ENCODE assay signal across 11 cellular contexts in genomic region chr16:62036101-62036806, GRCh38. TPM values are rescaled to one million over a fixed set of nuclear protein-coding genes. Genes with fewer than 3 reads are reported as not detected.
DNase-seq lines count a peak whose midpoint lies in the region; ATAC-seq, FAIRE-seq and TF ChIP-seq lines count a peak whose summit lies in the region.
"Had no signal": no experiment of that assay in that cellular context is flagged by ENCODE, and none has a peak within 500 bp of the region (broad histone marks: within the 10 kb centered on the region; RNA-seq: fewer than 3 reads in every experiment).

TSS of gene CDH8 (minus strand) at chr16:62036438. CDS start at chr16:62021403, 15,035 bp downstream.

- H3K4me1 Mint-ChIP-seq in astrocyte (ENCODE audit: low read depth, unreplicated experiment): peaks cover 20% of the 10 kb centered on the region

- no peak for ATAC-seq in GM19455 (IDR thresholded peaks at IDR 0.05; ENCODE audit: unreplicated experiment)

- TF ChIP-seq CTCF in astrocyte (IDR thresholded peaks at IDR 0.05; ENCODE audit: insufficient read depth, low read depth, low read length) (no peak), spleen (IDR thresholded peaks at IDR 0.05 in 8 of 11, conservative IDR thresholded peaks at IDR 0.05 in 3 of 11) (no peak)

- H3K4me3 ChIP-seq in astrocyte (ENCODE audit: insufficient read depth, low read depth, low read length): peak within 1 kb of the TSS; percentile 57
- peak within 1 kb of the TSS in 3 of 8 donors; percentile 13 to 45 (median 17) for H3K4me3 ChIP-seq in spleen
- H3K4me3 ChIP-seq: SJCRH30 had no signal

- H3K27me3 ChIP-seq in astrocyte (ENCODE audit: insufficient read depth, low read length) (peaks cover 48% of the 10 kb centered on the region), spleen (replicated peaks in 1 of 7) (peaks cover 0 to 69% (median 30%) of the 10 kb centered on the region in 7 donors)

- H3K4me3 Mint-ChIP-seq in astrocyte (ENCODE audit: unreplicated experiment): peak within 1 kb of the TSS; percentile 91
- H3K4me3 Mint-ChIP-seq: activated T-cell treated with anti-CD3 and anti-CD28 coated beads, Interleukin-2, amount 50 U/mL, for 24 hours had no signal

- no peaks in the 10 kb centered on the region for H4K20me1 ChIP-seq in astrocyte (ENCODE audit: insufficient read depth, low read length)

- no peaks in the 10 kb centered on the region for H3K79me2 ChIP-seq in astrocyte (ENCODE audit: insufficient read depth, low read length)

- H3K9ac ChIP-seq in astrocyte (ENCODE audit: low read length): peak within 1 kb of the TSS; percentile 13

- intact Hi-C loops in spleen (cut with DNase I; ENCODE audit: low total_unique reads): no loop called here

- no peaks in the 10 kb centered on the region for H3K36me3 Mint-ChIP-seq in astrocyte (ENCODE audit: low read depth, unreplicated experiment)

- DNase-seq in M059J (ENCODE audit: low read depth) (peak; percentile 20), astrocyte (ENCODE audit: low read depth) (peak; percentile 12), islet precursor cell (peak; percentile 85), spleen (peak; percentile 61), SKM-1 treated with dmso at 0.1 percent for 144 hours (lab: John Stamatoyannopoulos, UW; ENCODE audit: unreplicated experiment) (no peak)
- no peak for DNase-seq in stimulated activated CD4-positive, alpha-beta T cell treated with anti-CD3 and anti-CD28 coated beads, Interleukin-4, amount 100 ng/mL, for 24 hours
- DNase-seq: activated T-cell treated with anti-CD3 and anti-CD28 coated beads, Interleukin-2, amount 50 U/mL, for 24 hours; HCEC 1CT; SJCRH30 had no signal

- H3K27ac Mint-ChIP-seq in astrocyte (ENCODE audit: unreplicated experiment): peak within 1 kb of the TSS; percentile 12
- H3K27ac Mint-ChIP-seq: activated T-cell treated with anti-CD3 and anti-CD28 coated beads, Interleukin-2, amount 50 U/mL, for 24 hours had no signal

- H3K4me2 ChIP-seq in astrocyte (ENCODE audit: low read length): peak within 1 kb of the TSS; percentile 82

- H3K27me3 Mint-ChIP-seq in astrocyte (ENCODE audit: low read depth, unreplicated experiment): peaks cover 38% of the 10 kb centered on the region

- peaks cover 9% of the 10 kb centered on the region for H3K4me1 ChIP-seq in astrocyte (ENCODE audit: insufficient read depth, low read length)
- H3K4me1 ChIP-seq in spleen: peaks cover 0 to 23% (median 7%) of the 10 kb centered on the region in 6 donors
- H3K4me1 ChIP-seq: SJCRH30 had no signal

- 3 to 9% (median 4%) methylated on average over 26 to 60 of the region's 60 CpGs for WGBS in spleen, 5 donors

- peak within 1 kb of the TSS; percentile 86 for H2AFZ ChIP-seq in astrocyte (ENCODE audit: low read depth, low read length)

- no peak for TF ChIP-seq POLR2A in spleen (IDR thresholded peaks at IDR 0.05)

- no peaks in the 10 kb centered on the region for H3K9me3 Mint-ChIP-seq in astrocyte (ENCODE audit: unreplicated experiment)

- H3K27ac ChIP-seq in astrocyte (ENCODE audit: low read depth, low read length): no peak within 1 kb of the TSS
- H3K27ac ChIP-seq in spleen: no peak within 1 kb of the TSS
- H3K27ac ChIP-seq: SJCRH30 had no signal

- H3K36me3 ChIP-seq in astrocyte (ENCODE audit: insufficient read depth, low read length): no peaks in the 10 kb centered on the region
- H3K36me3 ChIP-seq in spleen: no peaks in the 10 kb centered on the region
- H3K36me3 ChIP-seq: SJCRH30 had no signal

- FAIRE-seq in astrocyte (lab: Jason Lieb, UNC): no peak

- H3K9me3 ChIP-seq in astrocyte (ENCODE audit: insufficient read depth, low read depth, low read length) (no peaks in the 10 kb centered on the region), spleen (peaks cover 0 to 6% (median 0%) of the 10 kb centered on the region in 8 donors)
- H3K9me3 ChIP-seq: SJCRH30 had no signal

RNA-seq across cellular contexts. Expression of gene CDH8, which starts in this region (rescaled TPM):
- 0.59 and 1.7 TPM in 2 replicates for total RNA-seq in M059J (2014; rRNA removed; shearing (Covaris generic))
- total RNA-seq in astrocyte (13.2 and 17.5 TPM in 2 replicates), spleen (1 to 10 TPM in 1 of 7 donors, not detected in 6; 1.4 TPM)
- under 1 TPM in 2 of 3 donors, not detected in 1; under 0.01 TPM for polyA plus RNA-seq in spleen
- total RNA-seq: fibroblast of lung, SJCRH30 had no signal
- polyA plus RNA-seq: fibroblast of lung had no signal

Comparison
In these comparisons a context has a peak if more than half of its experiments do, and no peak if none do; other contexts are left out.
1. DNase-seq: peak in M059J (single experiment), astrocyte (single experiment), islet precursor cell (single experiment) and spleen (single experiment); none in SKM-1 treated with dmso at 0.1 percent for 144 hours (single experiment) and stimulated activated CD4-positive, alpha-beta T cell treated with anti-CD3 and anti-CD28 coated beads, Interleukin-4, amount 100 ng/mL, for 24 hours (single experiment).